ENCODE assay signal across 1 cellular context in the genomic region with DNA sequence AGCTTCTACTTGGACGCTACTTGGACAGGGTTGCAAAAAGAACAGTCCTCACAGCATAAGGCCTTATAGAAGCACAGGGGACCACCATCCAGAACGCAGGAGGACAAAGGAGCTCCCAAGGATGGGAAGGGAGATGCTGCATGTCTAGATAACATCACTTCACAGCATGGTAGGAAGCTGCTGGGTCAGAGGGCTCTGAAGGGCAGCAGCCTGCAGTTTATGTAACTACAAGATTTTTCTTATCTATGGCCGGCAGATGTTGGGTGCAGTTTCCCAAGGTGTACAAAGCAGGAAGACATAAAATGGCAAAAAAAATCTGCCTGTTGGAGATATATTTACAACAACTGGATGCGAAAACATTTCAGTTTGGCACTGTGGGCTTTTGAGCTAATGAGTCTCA.
TF ChIP-seq lines count a peak whose summit lies in the region.

No MANE protein-coding gene starts in this region.

TF ChIP-seq in K562, 482 proteins besides CTCF, POLR2A, EP300 and RAD21 (continued from another document and continues in another):
- TF ChIP-seq CUX1 (CRISPR knock-in tag; IDR thresholded peaks at IDR 0.05) (no peak), RBFOX2 (IDR thresholded peaks at IDR 0.05; ENCODE audit: low read depth, low read length) (no peak), ZNF507 (tag; conservative IDR thresholded peaks at IDR 0.05) (no peak), CHD1 (IDR thresholded peaks at IDR 0.05; ENCODE audit: low read length) (no peak), NBN (IDR thresholded peaks at IDR 0.05; ENCODE audit: low read depth) (0 out of 2 replicates have a peak, but pooled peaks have one; percentile 46), TSHZ1 (CRISPR knock-in tag; IDR thresholded peaks at IDR 0.05) (no peak), ZBED1 (IDR thresholded peaks at IDR 0.05) (no peak), CXXC5 (CRISPR knock-in tag; IDR thresholded peaks at IDR 0.05) (peak; percentile 53), IRF9 (tag; IDR thresholded peaks at IDR 0.05) (no peak), ZNF696 (CRISPR knock-in tag; conservative IDR thresholded peaks at IDR 0.05) (no peak), ZNF3 (CRISPR knock-in tag; IDR thresholded peaks at IDR 0.05) (no peak), HLTF (IDR thresholded peaks at IDR 0.05) (peak; percentile 44; the same call in 1 of the 2 replicates), CGGBP1 (CRISPR knock-in tag; IDR thresholded peaks at IDR 0.05) (no peak), KDM5B (IDR thresholded peaks at IDR 0.05; ENCODE audit: insufficient replicate concordance, low read depth, low read length) (no peak), ZNF263 (CRISPR knock-in tag; IDR thresholded peaks at IDR 0.05; ENCODE audit: borderline replicate concordance) (no peak), MCM7 (IDR thresholded peaks at IDR 0.05) (no peak), KLF16 (IDR thresholded peaks at IDR 0.05) (peak; percentile 94), ZFP30 (CRISPR knock-in tag; IDR thresholded peaks at IDR 0.05; ENCODE audit: borderline replicate concordance) (no peak), MEIS2 (IDR thresholded peaks at IDR 0.05; ENCODE audit: partially characterized antibody) (peak; percentile 72), RBM14 (IDR thresholded peaks at IDR 0.05; ENCODE audit: borderline replicate concordance, insufficient read depth, low read depth, low read length) (no peak), ZNF551 (CRISPR knock-in tag; IDR thresholded peaks at IDR 0.05) (no peak), RFX7 (CRISPR knock-in tag; IDR thresholded peaks at IDR 0.05) (no peak), ZNF512 (tag; IDR thresholded peaks at IDR 0.05) (no peak), TGIF2 (CRISPR knock-in tag; IDR thresholded peaks at IDR 0.05) (no peak), POLR2H (tag; IDR thresholded peaks at IDR 0.05; ENCODE audit: low read depth) (no peak), ZNF316 (IDR thresholded peaks at IDR 0.05) (no peak), XRCC5 (IDR thresholded peaks at IDR 0.05; ENCODE audit: low read depth, low read length) (no peak), MXD1 (CRISPR knock-in tag; IDR thresholded peaks at IDR 0.05; ENCODE audit: borderline replicate concordance, poor library complexity, severe bottlenecking) (no peak), NUFIP1 (IDR thresholded peaks at IDR 0.05; ENCODE audit: partially characterized antibody) (no peak), ZNF324 (CRISPR knock-in tag; IDR thresholded peaks at IDR 0.05) (no peak), ILF3 (IDR thresholded peaks at IDR 0.05; ENCODE audit: borderline replicate concordance) (no peak), ZNF311 (CRISPR knock-in tag; IDR thresholded peaks at IDR 0.05) (no peak), ZNF133 (CRISPR knock-in tag; IDR thresholded peaks at IDR 0.05) (no peak)
- TF ChIP-seq, protein P1, sequence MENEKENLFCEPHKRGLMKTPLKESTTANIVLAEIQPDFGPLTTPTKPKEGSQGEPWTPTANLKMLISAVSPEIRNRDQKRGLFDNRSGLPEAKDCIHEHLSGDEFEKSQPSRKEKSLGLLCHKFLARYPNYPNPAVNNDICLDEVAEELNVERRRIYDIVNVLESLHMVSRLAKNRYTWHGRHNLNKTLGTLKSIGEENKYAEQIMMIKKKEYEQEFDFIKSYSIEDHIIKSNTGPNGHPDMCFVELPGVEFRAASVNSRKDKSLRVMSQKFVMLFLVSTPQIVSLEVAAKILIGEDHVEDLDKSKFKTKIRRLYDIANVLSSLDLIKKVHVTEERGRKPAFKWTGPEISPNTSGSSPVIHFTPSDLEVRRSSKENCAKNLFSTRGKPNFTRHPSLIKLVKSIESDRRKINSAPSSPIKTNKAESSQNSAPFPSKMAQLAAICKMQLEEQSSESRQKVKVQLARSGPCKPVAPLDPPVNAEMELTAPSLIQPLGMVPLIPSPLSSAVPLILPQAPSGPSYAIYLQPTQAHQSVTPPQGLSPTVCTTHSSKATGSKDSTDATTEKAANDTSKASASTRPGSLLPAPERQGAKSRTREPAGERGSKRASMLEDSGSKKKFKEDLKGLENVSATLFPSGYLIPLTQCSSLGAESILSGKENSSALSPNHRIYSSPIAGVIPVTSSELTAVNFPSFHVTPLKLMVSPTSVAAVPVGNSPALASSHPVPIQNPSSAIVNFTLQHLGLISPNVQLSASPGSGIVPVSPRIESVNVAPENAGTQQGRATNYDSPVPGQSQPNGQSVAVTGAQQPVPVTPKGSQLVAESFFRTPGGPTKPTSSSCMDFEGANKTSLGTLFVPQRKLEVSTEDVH (IDR thresholded peaks at IDR 0.05; ENCODE audit: low read depth, partially characterized antibody): no peak
- TF ChIP-seq, protein P2, sequence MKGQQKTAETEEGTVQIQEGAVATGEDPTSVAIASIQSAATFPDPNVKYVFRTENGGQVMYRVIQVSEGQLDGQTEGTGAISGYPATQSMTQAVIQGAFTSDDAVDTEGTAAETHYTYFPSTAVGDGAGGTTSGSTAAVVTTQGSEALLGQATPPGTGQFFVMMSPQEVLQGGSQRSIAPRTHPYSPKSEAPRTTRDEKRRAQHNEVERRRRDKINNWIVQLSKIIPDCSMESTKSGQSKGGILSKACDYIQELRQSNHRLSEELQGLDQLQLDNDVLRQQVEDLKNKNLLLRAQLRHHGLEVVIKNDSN (CRISPR knock-in tag; IDR thresholded peaks at IDR 0.05): no peak
- TF ChIP-seq, protein P3, sequence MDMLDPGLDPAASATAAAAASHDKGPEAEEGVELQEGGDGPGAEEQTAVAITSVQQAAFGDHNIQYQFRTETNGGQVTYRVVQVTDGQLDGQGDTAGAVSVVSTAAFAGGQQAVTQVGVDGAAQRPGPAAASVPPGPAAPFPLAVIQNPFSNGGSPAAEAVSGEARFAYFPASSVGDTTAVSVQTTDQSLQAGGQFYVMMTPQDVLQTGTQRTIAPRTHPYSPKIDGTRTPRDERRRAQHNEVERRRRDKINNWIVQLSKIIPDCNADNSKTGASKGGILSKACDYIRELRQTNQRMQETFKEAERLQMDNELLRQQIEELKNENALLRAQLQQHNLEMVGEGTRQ (CRISPR knock-in tag; IDR thresholded peaks at IDR 0.05): no peak
- TF ChIP-seq, protein P4, sequence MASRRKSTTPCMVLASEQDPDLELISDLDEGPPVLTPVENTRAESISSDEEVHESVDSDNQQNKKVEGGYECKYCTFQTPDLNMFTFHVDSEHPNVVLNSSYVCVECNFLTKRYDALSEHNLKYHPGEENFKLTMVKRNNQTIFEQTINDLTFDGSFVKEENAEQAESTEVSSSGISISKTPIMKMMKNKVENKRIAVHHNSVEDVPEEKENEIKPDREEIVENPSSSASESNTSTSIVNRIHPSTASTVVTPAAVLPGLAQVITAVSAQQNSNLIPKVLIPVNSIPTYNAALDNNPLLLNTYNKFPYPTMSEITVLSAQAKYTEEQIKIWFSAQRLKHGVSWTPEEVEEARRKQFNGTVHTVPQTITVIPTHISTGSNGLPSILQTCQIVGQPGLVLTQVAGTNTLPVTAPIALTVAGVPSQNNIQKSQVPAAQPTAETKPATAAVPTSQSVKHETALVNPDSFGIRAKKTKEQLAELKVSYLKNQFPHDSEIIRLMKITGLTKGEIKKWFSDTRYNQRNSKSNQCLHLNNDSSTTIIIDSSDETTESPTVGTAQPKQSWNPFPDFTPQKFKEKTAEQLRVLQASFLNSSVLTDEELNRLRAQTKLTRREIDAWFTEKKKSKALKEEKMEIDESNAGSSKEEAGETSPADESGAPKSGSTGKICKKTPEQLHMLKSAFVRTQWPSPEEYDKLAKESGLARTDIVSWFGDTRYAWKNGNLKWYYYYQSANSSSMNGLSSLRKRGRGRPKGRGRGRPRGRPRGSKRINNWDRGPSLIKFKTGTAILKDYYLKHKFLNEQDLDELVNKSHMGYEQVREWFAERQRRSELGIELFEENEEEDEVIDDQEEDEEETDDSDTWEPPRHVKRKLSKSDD (conservative IDR thresholded peaks at IDR 0.05; ENCODE audit: low read length): no peak
